ENCODE assay signal across 7 cellular contexts in genomic region chr5:174793684-174794328, GRCh38.
A peak's percentile ranks its signal among the peaks of the same experiment; 100 is the strongest.
DNase-seq lines count a peak whose midpoint lies in the region; ATAC-seq and TF ChIP-seq lines count a peak whose summit lies in the region.

No MANE protein-coding gene starts in this region.

- H3K9me3 Mint-ChIP-seq in activated CD8-positive, alpha-beta memory T cell treated with anti-CD3 and anti-CD28 coated beads, Interleukin-2, amount 10 ng/mL, durations not matched to agents 7 days and 5 days (ENCODE audit: low read depth), result no peaks in the 10 kb centered on the region
- no peaks in the 10 kb centered on the region for H3K9me3 Mint-ChIP-seq in stimulated activated effector memory CD8-positive, alpha-beta T cell treated with anti-CD3 and anti-CD28 coated beads, Interleukin-12 subunit alpha, Interleukin-12 subunit beta, amount 100 ng/mL, for 72 hours

- H3K9me3 ChIP-seq in mucosa of descending colon, result no peaks in the 10 kb centered on the region

- H3K4me3 Mint-ChIP-seq in activated CD8-positive, alpha-beta memory T cell treated with anti-CD3 and anti-CD28 coated beads, Interleukin-2, amount 10 ng/mL, durations not matched to agents 7 days and 5 days, result no peak overlapping the region
- no peak overlapping the region for H3K4me3 Mint-ChIP-seq in stimulated activated effector memory CD8-positive, alpha-beta T cell treated with anti-CD3 and anti-CD28 coated beads, Interleukin-12 subunit alpha, Interleukin-12 subunit beta, amount 100 ng/mL, for 72 hours

- no peak overlapping the region for H3K27ac Mint-ChIP-seq in activated CD8-positive, alpha-beta memory T cell treated with anti-CD3 and anti-CD28 coated beads, Interleukin-2, amount 10 ng/mL, durations not matched to agents 7 days and 5 days
- no peak overlapping the region for H3K27ac Mint-ChIP-seq in stimulated activated effector memory CD8-positive, alpha-beta T cell treated with anti-CD3 and anti-CD28 coated beads, Interleukin-12 subunit alpha, Interleukin-12 subunit beta, amount 100 ng/mL, for 72 hours

- intact Hi-C loops in mucosa of descending colon (cut with DNase I, micrococcal nuclease), result loop anchor here (5.0 to 10.0 kb wide), 2 partner anchors 372 to 379 kb away; no protein-coding TSS in a partner anchor

- H3K4me1 ChIP-seq in mucosa of descending colon (ENCODE audit: low read depth), result no peaks in the 10 kb centered on the region

- CTCF ChIA-PET in activated CD8-positive, alpha-beta memory T cell treated with anti-CD3 and anti-CD28 coated beads, Interleukin-2, amount 10 ng/mL, durations not matched to agents 7 days and 5 days (lab: Charles Lee), result interaction anchor here (0.6 to 2.6 kb wide), 5 partner anchors 10 to 377 kb away, joined by 3 to 19 read pairs (median 3); no protein-coding TSS in a partner anchor

- peak; percentile 63 for DNase-seq in GM10266 (ENCODE audit: extremely low spot score)
- DNase-seq in HFF-Myc (ENCODE audit: extremely low read depth, low read depth), result no peak
- DNase-seq in NCI-H510A (lab: John Stamatoyannopoulos, UW), result peak; percentile 38
- peak; percentile 55 for DNase-seq in activated CD8-positive, alpha-beta memory T cell treated with anti-CD3 and anti-CD28 coated beads, Interleukin-2, amount 10 ng/mL, durations not matched to agents 7 days and 5 days
- DNase-seq in epithelial cell of esophagus (ENCODE audit: low read depth), result peak; percentile 41
- peak in 2 of 3 donors; percentile 54 to 64 for DNase-seq in mucosa of descending colon
- DNase-seq in stimulated activated effector memory CD8-positive, alpha-beta T cell treated with anti-CD3 and anti-CD28 coated beads, Interleukin-12 subunit alpha, Interleukin-12 subunit beta, amount 100 ng/mL, for 72 hours (ENCODE audit: low spot score in 2 of 2), result peak; percentile 9 to 63

- H3K4me1 Mint-ChIP-seq in activated CD8-positive, alpha-beta memory T cell treated with anti-CD3 and anti-CD28 coated beads, Interleukin-2, amount 10 ng/mL, durations not matched to agents 7 days and 5 days, result no peaks in the 10 kb centered on the region
- no peaks in the 10 kb centered on the region for H3K4me1 Mint-ChIP-seq in stimulated activated effector memory CD8-positive, alpha-beta T cell treated with anti-CD3 and anti-CD28 coated beads, Interleukin-12 subunit alpha, Interleukin-12 subunit beta, amount 100 ng/mL, for 72 hours

- H3K27me3 Mint-ChIP-seq in activated CD8-positive, alpha-beta memory T cell treated with anti-CD3 and anti-CD28 coated beads, Interleukin-2, amount 10 ng/mL, durations not matched to agents 7 days and 5 days, result peaks cover 19% of the 10 kb centered on the region

- peak; percentile 88 for TF ChIP-seq CTCF in GM10266 (IDR thresholded peaks at IDR 0.05; ENCODE audit: control insufficient read depth, insufficient read depth, low read depth, missing control alignments)
- TF ChIP-seq CTCF in HFF-Myc (IDR thresholded peaks at IDR 0.05; ENCODE audit: low read depth, low read length, missing control alignments), result peak; percentile 93
- peak; percentile 58 for TF ChIP-seq CTCF in epithelial cell of esophagus (IDR thresholded peaks at IDR 0.05; ENCODE audit: insufficient read depth, low read depth, low read length, missing control alignments)
- TF ChIP-seq CTCF in mucosa of descending colon (IDR thresholded peaks at IDR 0.05), result peak; percentile 52

- no peaks in the 10 kb centered on the region for H3K36me3 Mint-ChIP-seq in activated CD8-positive, alpha-beta memory T cell treated with anti-CD3 and anti-CD28 coated beads, Interleukin-2, amount 10 ng/mL, durations not matched to agents 7 days and 5 days
- no peaks in the 10 kb centered on the region for H3K36me3 Mint-ChIP-seq in stimulated activated effector memory CD8-positive, alpha-beta T cell treated with anti-CD3 and anti-CD28 coated beads, Interleukin-12 subunit alpha, Interleukin-12 subunit beta, amount 100 ng/mL, for 72 hours

- H3K36me3 ChIP-seq in mucosa of descending colon (ENCODE audit: low read depth), result no peaks in the 10 kb centered on the region

- ATAC-seq in activated CD8-positive, alpha-beta memory T cell treated with anti-CD3 and anti-CD28 coated beads, Interleukin-2, amount 10 ng/mL, durations not matched to agents 7 days and 5 days, result peak; percentile 42
- ATAC-seq in mucosa of descending colon, result peak; percentile 62
- peak; percentile 45 for ATAC-seq in stimulated activated effector memory CD8-positive, alpha-beta T cell treated with anti-CD3 and anti-CD28 coated beads, Interleukin-12 subunit alpha, Interleukin-12 subunit beta, amount 100 ng/mL, for 72 hours

- no peak overlapping the region for H3K4me3 ChIP-seq in HFF-Myc (replicated peaks; ENCODE audit: low read depth, low read length)
- no peak overlapping the region for H3K4me3 ChIP-seq in epithelial cell of esophagus (ENCODE audit: low read length)
- no peak overlapping the region for H3K4me3 ChIP-seq in mucosa of descending colon
